Comparison of ENCODE assay signal across 18 cellular contexts in the genomic region with DNA sequence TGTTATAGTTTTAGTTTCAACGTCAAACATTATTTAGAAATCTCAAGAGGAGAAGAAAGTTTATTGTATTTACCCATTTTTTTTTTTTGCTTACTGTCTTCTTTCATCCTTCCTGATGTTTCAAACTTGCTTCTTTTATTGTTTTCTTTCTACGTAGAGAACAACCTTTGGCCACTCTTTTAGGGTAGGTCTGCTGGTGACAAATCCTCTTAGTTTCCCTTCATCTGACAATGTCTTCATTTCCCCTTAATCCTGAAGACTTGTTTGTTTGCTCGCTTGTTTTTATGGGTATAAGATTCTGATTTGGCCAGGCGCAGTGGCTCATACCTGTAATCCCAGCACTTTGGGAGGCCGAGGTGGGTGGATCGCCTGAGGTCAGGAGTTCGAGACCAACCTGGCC.
A peak's percentile ranks its signal among the peaks of the same experiment; 100 is the strongest.
DNase-seq lines count a peak whose midpoint lies in the region; FAIRE-seq and TF ChIP-seq lines count a peak whose summit lies in the region.
"Had no signal": no experiment of that assay in that cellular context is flagged by ENCODE, and none has a peak within 500 bp of the region (broad histone marks: within the 10 kb centered on the region; RNA-seq: fewer than 3 reads in every experiment).

No MANE protein-coding gene starts in this region.

- no peak overlapping the region for H3K23ac ChIP-seq in trophoblast cell (ENCODE audit: low read length)

- no peak overlapping the region for H3K4me2 ChIP-seq in hepatocyte
- H3K4me2 ChIP-seq in trophoblast cell (ENCODE audit: low read length) = no peak overlapping the region
- H3K4me2 ChIP-seq in osteoblast (ENCODE audit: insufficient read depth, low read length) = no peak overlapping the region
- H3K4me2 ChIP-seq: BLaER1, GM23338 had no signal

- H3K9me2 ChIP-seq in hepatocyte (replicated peaks; ENCODE audit: insufficient read depth) = no peaks in the 10 kb centered on the region

- H3K9me3 ChIP-seq in hepatocyte (ENCODE audit: low read depth) = no peaks in the 10 kb centered on the region
- no peaks in the 10 kb centered on the region for H3K9me3 ChIP-seq in trophoblast cell (ENCODE audit: insufficient read depth, low read depth, low read length)
- H3K9me3 ChIP-seq in osteoblast (ENCODE audit: low read depth, low read length) = no peaks in the 10 kb centered on the region
- H3K9me3 ChIP-seq: BLaER1, Caco-2 had no signal

- TF ChIP-seq CTCF in hepatocyte (IDR thresholded peaks at IDR 0.05; ENCODE audit: poor library complexity) (no peak), GM10248 (IDR thresholded peaks at IDR 0.05; ENCODE audit: control extremely low read depth, extremely low read depth, low read depth, missing control alignments) (no peak), osteoblast (IDR thresholded peaks at IDR 0.05; ENCODE audit: extremely low read depth, low read depth, low read length) (no peak)

- H4K8ac ChIP-seq in trophoblast cell (ENCODE audit: low read depth, low read length) = no peak overlapping the region

- peak; percentile 39 for FAIRE-seq in GM19239 (lab: Jason Lieb, UNC)
- FAIRE-seq: A204.1, G401.6, GM12878 had no signal

- H3K36me3 ChIP-seq in hepatocyte (replicated peaks; ENCODE audit: insufficient read depth, low read depth) = no peaks in the 10 kb centered on the region
- H3K36me3 ChIP-seq in trophoblast cell (ENCODE audit: control insufficient read depth in 1 of 2, insufficient read depth in 2 of 2, low read length in 2 of 2) = no peaks in the 10 kb centered on the region
- no peaks in the 10 kb centered on the region for H3K36me3 ChIP-seq in osteoblast (ENCODE audit: insufficient read depth, low read length)
- H3K36me3 ChIP-seq: BLaER1 had no signal

- H2BK12ac ChIP-seq in trophoblast cell (ENCODE audit: low read length) = no peak overlapping the region

- no peak overlapping the region for H2AK5ac ChIP-seq in trophoblast cell (ENCODE audit: low read length)

- peak overlapping the region; percentile 6 for H4K91ac ChIP-seq in trophoblast cell (ENCODE audit: low read depth, low read length)

- no peaks in the 10 kb centered on the region for H3K79me1 ChIP-seq in trophoblast cell (ENCODE audit: low read length)

- 80% methylated on average over 7 of the region's 7 CpGs for WGBS in hepatocyte (ENCODE audit: low lambda C conversion rate, missing lambda C conversion rate)
- WGBS in trophoblast cell (ENCODE audit: extremely low coverage, insufficient coverage, insufficient read length) = no CpG with 5 or more reads among the region's 7 CpGs

- no peak overlapping the region for H2AFZ ChIP-seq in hepatocyte
- no peak overlapping the region for H2AFZ ChIP-seq in trophoblast cell (ENCODE audit: insufficient read depth, low read length, poor library complexity)
- no peak overlapping the region for H2AFZ ChIP-seq in osteoblast (ENCODE audit: low read length)
- H2AFZ ChIP-seq: GM23338 had no signal

- no peak overlapping the region for H4K12ac ChIP-seq in trophoblast cell (ENCODE audit: low read depth, low read length)

- peak overlapping the region; percentile 54 for H3K27ac ChIP-seq in hepatocyte
- H3K27ac ChIP-seq in trophoblast cell (ENCODE audit: low read depth, low read length) = no peak overlapping the region
- H3K27ac ChIP-seq in osteoblast (ENCODE audit: low read depth, low read length) = no peak overlapping the region
- H3K27ac ChIP-seq: 22Rv1, BLaER1, C4-2B had no signal

- CTCF ChIA-PET in GM10248 (lab: Yijun Ruan, JAX) = interaction anchor here (2.0 kb wide), 1 partner anchor 14 kb away, joined by 9 read pairs; no protein-coding TSS in a partner anchor

- H2BK120ac ChIP-seq in trophoblast cell (ENCODE audit: insufficient read depth, low read length, poor library complexity) = no peak overlapping the region

- H3K4me3 ChIP-seq in hepatocyte (no peak overlapping the region), trophoblast cell (ENCODE audit: low read depth, low read length) (no peak overlapping the region), osteoblast (ENCODE audit: insufficient read depth, low read length) (no peak overlapping the region)
- H3K4me3 ChIP-seq: BLaER1, GM12878, GM23338 had no signal

- no peak for DNase-seq in GM19239 (ENCODE audit: insufficient read length, low spot score)
- DNase-seq in hepatocyte (ENCODE audit: low spot score) = no peak
- no peak for DNase-seq in trophoblast cell
- no peak for DNase-seq in T-helper 9 cell
- DNase-seq in GM10248 (ENCODE audit: extremely low spot score) = no peak
- no peak for DNase-seq in osteoblast (ENCODE audit: insufficient read length, low spot score, missing footprints)
- DNase-seq: Caco-2; CD4-positive, CD25-positive, alpha-beta regulatory T cell; DMS153; DND-41; H9 had no signal

- H2BK5ac ChIP-seq in trophoblast cell (ENCODE audit: low read depth, low read length, poor library complexity) = no peak overlapping the region

- POLR2A ChIA-PET in GM10248 (lab: Yijun Ruan, JAX) = no interaction called here

- H3K14ac ChIP-seq in trophoblast cell (ENCODE audit: low read length) = no peak overlapping the region

- no peaks in the 10 kb centered on the region for H3K4me1 ChIP-seq in hepatocyte (ENCODE audit: insufficient read depth)
- H3K4me1 ChIP-seq in trophoblast cell (ENCODE audit: control insufficient read depth in 1 of 2, insufficient read depth in 2 of 2, low read length in 2 of 2) = peaks cover under 1 to 4% of the 10 kb centered on the region in 2 experiments
- no peaks in the 10 kb centered on the region for H3K4me1 ChIP-seq in osteoblast (ENCODE audit: insufficient read depth, low read length)

- no peak overlapping the region for H3K18ac ChIP-seq in trophoblast cell (ENCODE audit: low read length)

- no peak overlapping the region for H3K4ac ChIP-seq in trophoblast cell (ENCODE audit: low read depth, low read length)

- no peak overlapping the region for H3K9ac ChIP-seq in trophoblast cell (ENCODE audit: low read length)
- H3K9ac ChIP-seq: BLaER1 had no signal

- no peaks in the 10 kb centered on the region for H4K20me1 ChIP-seq in hepatocyte (ENCODE audit: insufficient read depth, poor library complexity, severe bottlenecking)
- no peaks in the 10 kb centered on the region for H4K20me1 ChIP-seq in osteoblast (ENCODE audit: insufficient read depth, low read length)
- H4K20me1 ChIP-seq: BLaER1 had no signal

- H3K27me3 ChIP-seq in hepatocyte (no peaks in the 10 kb centered on the region), trophoblast cell (ENCODE audit: insufficient read depth, low read length) (no peaks in the 10 kb centered on the region), osteoblast (ENCODE audit: insufficient read depth, low read length) (no peaks in the 10 kb centered on the region)
- H3K27me3 ChIP-seq: BLaER1 had no signal

- H3K79me2 ChIP-seq in hepatocyte (no peaks in the 10 kb centered on the region), trophoblast cell (ENCODE audit: control insufficient read depth, insufficient read depth, low read length, poor library complexity) (no peaks in the 10 kb centered on the region), osteoblast (ENCODE audit: insufficient read depth, low read length) (no peaks in the 10 kb centered on the region)
